20 cellular contexts compared by ENCODE assay signal in genomic region chr15:57797145-57797544, GRCh38.
DNase-seq lines count a peak whose midpoint lies in the region; ATAC-seq and TF ChIP-seq lines count a peak whose summit lies in the region.
"Had no signal": no experiment of that assay in that cellular context is flagged by ENCODE, and none has a peak within 500 bp of the region (broad histone marks: within the 10 kb centered on the region; RNA-seq: fewer than 3 reads in every experiment).

No MANE protein-coding gene starts in this region.

- H3K9me3 ChIP-seq in BLaER1 treated with 17β-estradiol and CSF1 and Interleukin-3, amounts not matched to agents 10 nM and 100 nM (replicated peaks in 1 of 11) = peaks cover 0 to 3% (median 0%) of the 10 kb centered on the region in 11 experiments; a peak in 1 of 22 replicates
- H3K9me3 ChIP-seq in heart left ventricle = no peaks in the 10 kb centered on the region
- H3K9me3 ChIP-seq: A549 had no signal

- ATAC-seq in heart left ventricle (peak in 3 of 4 donors; percentile 59 to 77 (median 65)), GM21786 (IDR thresholded peaks at IDR 0.05; ENCODE audit: unreplicated experiment) (no peak)
- no peak for ATAC-seq in stimulated activated naive CD8-positive, alpha-beta T cell treated with anti-CD3 and anti-CD28 coated beads, Interleukin-15, amount 100 ng/mL, for 72 hours
- ATAC-seq: A549, SK-N-SH treated with all-trans-retinoic acid at 6 μM for 48 hours had no signal

- TF ChIP-seq POLR2A in NB4 (IDR thresholded peaks at IDR 0.05; ENCODE audit: extremely low read depth, insufficient read length) (no peak), heart left ventricle (IDR thresholded peaks at IDR 0.05) (no peak)

- no peak overlapping the region for H3K27ac Mint-ChIP-seq in stimulated activated naive CD8-positive, alpha-beta T cell treated with anti-CD3 and anti-CD28 coated beads, Interleukin-15, amount 100 ng/mL, for 72 hours
- H3K27ac Mint-ChIP-seq: CD8-positive, alpha-beta memory T cell; HFFc6 had no signal

- no peak overlapping the region for H3K27ac ChIP-seq in BLaER1 treated with 17β-estradiol and CSF1 and Interleukin-3, amounts not matched to agents 10 nM and 100 nM
- peak overlapping the region in 9 of 12 donors; percentile 0 to 55 (median 34) for H3K27ac ChIP-seq in heart left ventricle
- H3K27ac ChIP-seq: A549 had no signal

- H3K9ac ChIP-seq in BLaER1 treated with 17β-estradiol and CSF1 and Interleukin-3, amounts not matched to agents 10 nM and 100 nM = no peak overlapping the region

- intact Hi-C loops in heart left ventricle (cut with DNase I) = no loop called here

- H3K4me1 ChIP-seq in BLaER1 treated with 17β-estradiol and CSF1 and Interleukin-3, amounts not matched to agents 10 nM and 100 nM = peaks cover 13 to 25% (median 16%) of the 10 kb centered on the region in 10 experiments; a peak in 19 of 20 replicates
- peaks cover 0 to 24% (median 13%) of the 10 kb centered on the region in 12 donors for H3K4me1 ChIP-seq in heart left ventricle
- H3K4me1 ChIP-seq: A549 had no signal

- H3K9me3 Mint-ChIP-seq in stimulated activated naive CD8-positive, alpha-beta T cell treated with anti-CD3 and anti-CD28 coated beads, Interleukin-15, amount 100 ng/mL, for 72 hours = no peaks in the 10 kb centered on the region
- H3K9me3 Mint-ChIP-seq: CD8-positive, alpha-beta memory T cell; HFFc6 had no signal

- 34 to 67% (median 56%) methylated on average over 2 of the region's 2 CpGs for WGBS in heart left ventricle, 4 donors

- no peaks in the 10 kb centered on the region for H3K27me3 ChIP-seq in BLaER1 treated with 17β-estradiol and CSF1 and Interleukin-3, amounts not matched to agents 10 nM and 100 nM
- no peaks in the 10 kb centered on the region for H3K27me3 ChIP-seq in heart left ventricle

- peak overlapping the region; percentile 20 to 70 (median 43); a peak in 17 of 22 replicates for H3K4me2 ChIP-seq in BLaER1 treated with 17β-estradiol and CSF1 and Interleukin-3, amounts not matched to agents 10 nM and 100 nM
- H3K4me2 ChIP-seq: A549 had no signal

- H3K36me3 ChIP-seq in BLaER1 treated with 17β-estradiol and CSF1 and Interleukin-3, amounts not matched to agents 10 nM and 100 nM = no peaks in the 10 kb centered on the region
- H3K36me3 ChIP-seq in heart left ventricle = no peaks in the 10 kb centered on the region

- no peaks in the 10 kb centered on the region for H3K27me3 Mint-ChIP-seq in stimulated activated naive CD8-positive, alpha-beta T cell treated with anti-CD3 and anti-CD28 coated beads, Interleukin-15, amount 100 ng/mL, for 72 hours

- H3K4me3 ChIP-seq in BLaER1 treated with 17β-estradiol and CSF1 and Interleukin-3, amounts not matched to agents 10 nM and 100 nM = no peak overlapping the region
- H3K4me3 ChIP-seq in NB4 (ENCODE audit: low read depth, low read length) (no peak overlapping the region), heart left ventricle (no peak overlapping the region)
- H3K4me3 ChIP-seq: A549 had no signal

- no peaks in the 10 kb centered on the region for H4K20me1 ChIP-seq in BLaER1 treated with 17β-estradiol and CSF1 and Interleukin-3, amounts not matched to agents 10 nM and 100 nM

- H3K4me3 Mint-ChIP-seq in stimulated activated naive CD8-positive, alpha-beta T cell treated with anti-CD3 and anti-CD28 coated beads, Interleukin-15, amount 100 ng/mL, for 72 hours = no peak overlapping the region
- H3K4me3 Mint-ChIP-seq: CD8-positive, alpha-beta memory T cell; HFFc6 had no signal

- no peaks in the 10 kb centered on the region for H3K4me1 Mint-ChIP-seq in stimulated activated naive CD8-positive, alpha-beta T cell treated with anti-CD3 and anti-CD28 coated beads, Interleukin-15, amount 100 ng/mL, for 72 hours
- H3K4me1 Mint-ChIP-seq: CD8-positive, alpha-beta memory T cell had no signal

- no peak for TF ChIP-seq CTCF in NB4 (IDR thresholded peaks at IDR 0.05; ENCODE audit: low read depth, low read length)
- TF ChIP-seq CTCF in heart left ventricle (IDR thresholded peaks at IDR 0.05) = no peak

- DNase-seq in NB4 (ENCODE audit: low read depth) (peak; percentile 4), heart left ventricle (peak in 1 of 5 donors; percentile 42), myocyte (ENCODE audit: low read depth) (peak; percentile 33), NCI-H1048 (lab: John Stamatoyannopoulos, UW) (no peak), NCI-H1092 (lab: John Stamatoyannopoulos, UW) (no peak)
- no peak for DNase-seq in stimulated activated naive CD8-positive, alpha-beta T cell treated with anti-CD3 and anti-CD28 coated beads, Interleukin-15, amount 100 ng/mL, for 72 hours
- DNase-seq: C1 segment of cervical spinal cord; CD8-positive, alpha-beta memory T cell; HFFc6; KG1; NCI-H1105; NCI-H2081; NCI-H446 treated with DMSO at 0.1 percent for 48 hours; NCI-H69; NK-92 treated with Interleukin-12 subunit alpha and Interleukin-12 subunit beta, amount 100 ng/mL, for 24 hours; SIG-M5 had no signal

Comparison
In these comparisons a context has a peak if more than half of its experiments do, and no peak if none do; other contexts are left out.
1. H3K27ac ChIP-seq: peak in heart left ventricle (9 of 12); none in BLaER1 treated with 17β-estradiol and CSF1 and Interleukin-3, amounts not matched to agents 10 nM and 100 nM (0 of 11).
2. DNase-seq: peak in NB4 (single experiment) and myocyte (single experiment); none in stimulated activated naive CD8-positive, alpha-beta T cell treated with anti-CD3 and anti-CD28 coated beads, Interleukin-15, amount 100 ng/mL, for 72 hours (0 of 2), NCI-H1048 (single experiment) and NCI-H1092 (single experiment).
3. ATAC-seq: peak in heart left ventricle (3 of 4); none in stimulated activated naive CD8-positive, alpha-beta T cell treated with anti-CD3 and anti-CD28 coated beads, Interleukin-15, amount 100 ng/mL, for 72 hours (single experiment) and GM21786 (single experiment).